ENCODE assay signal across 8 cellular contexts in genomic region chr16:2752035-2752849, GRCh38. TPM values are rescaled to one million over a fixed set of nuclear protein-coding genes. Genes with fewer than 3 reads are reported as not detected.
DNase-seq lines count a peak whose midpoint lies in the region; ATAC-seq, FAIRE-seq and TF ChIP-seq lines count a peak whose summit lies in the region.

TSS of gene SRRM2 (plus strand) at chr16:2752638. CDS start at chr16:2756365, 3,727 bp downstream.

- H2BK120ac ChIP-seq in neuronal stem cell (ENCODE audit: low read depth, low read length) = peak within 1 kb of the TSS; percentile 73

- peak within 1 kb of the TSS; percentile 94 for H4K91ac ChIP-seq in neuronal stem cell (ENCODE audit: low read depth, low read length, poor library complexity)

- peaks cover 42% of the 10 kb centered on the region for H3K4me1 Mint-ChIP-seq in activated naive CD4-positive, alpha-beta T cell treated with anti-CD3 and anti-CD28 coated beads for 36 hours (ENCODE audit: low read depth)

- H3K9ac ChIP-seq in neuronal stem cell (ENCODE audit: low read depth, low read length, poor library complexity) (peak within 1 kb of the TSS; percentile 100), subcutaneous abdominal adipose tissue (ENCODE audit: low read length in 5 of 5) (peak within 1 kb of the TSS; percentile 85 to 97 (median 93))

- peak; percentile 99 for DNase-seq in GM06990 (ENCODE audit: extremely low read depth, insufficient read length)
- peak; percentile 97 for DNase-seq in NB4 (ENCODE audit: low read depth)
- peak; percentile 98 for DNase-seq in SK-N-DZ (ENCODE audit: low spot score)
- peak; percentile 97 for DNase-seq in activated naive CD4-positive, alpha-beta T cell treated with anti-CD3 and anti-CD28 coated beads for 36 hours
- DNase-seq in frontal cortex (ENCODE audit: low spot score in 2 of 2) = peak; percentile 95 to 96
- DNase-seq in neuronal stem cell (ENCODE audit: low spot score) = peak; percentile 97

- H3K9me3 Mint-ChIP-seq in activated naive CD4-positive, alpha-beta T cell treated with anti-CD3 and anti-CD28 coated beads for 36 hours = no peaks in the 10 kb centered on the region

- TF ChIP-seq CTCF in GM06990 (IDR thresholded peaks at IDR 0.05; ENCODE audit: insufficient read depth, low read length, poor library complexity, severe bottlenecking) = no peak
- no peak for TF ChIP-seq CTCF in NB4 (IDR thresholded peaks at IDR 0.05; ENCODE audit: low read depth, low read length)

- H3K79me1 ChIP-seq in neuronal stem cell (ENCODE audit: low read depth, low read length) = peaks cover 6% of the 10 kb centered on the region

- H2AK5ac ChIP-seq in neuronal stem cell (ENCODE audit: low read depth, low read length) = peak within 1 kb of the TSS; percentile 98

- H3K27ac Mint-ChIP-seq in activated naive CD4-positive, alpha-beta T cell treated with anti-CD3 and anti-CD28 coated beads for 36 hours = peak within 1 kb of the TSS; percentile 99

- peak within 1 kb of the TSS; percentile 75 for H3K4me3 ChIP-seq in GM06990 (replicated peaks; ENCODE audit: low read depth, low read length)
- peak within 1 kb of the TSS; percentile 99 for H3K4me3 ChIP-seq in NB4 (ENCODE audit: low read depth, low read length)
- H3K4me3 ChIP-seq in neuronal stem cell (ENCODE audit: low read length in 2 of 2) = peak within 1 kb of the TSS; percentile 96 to 99
- H3K4me3 ChIP-seq in subcutaneous abdominal adipose tissue (ENCODE audit: low read depth in 1 of 5, low read length in 5 of 5) = peak within 1 kb of the TSS; percentile 73 to 89 (median 84)

- peak within 1 kb of the TSS; percentile 99 for H3K4ac ChIP-seq in neuronal stem cell (ENCODE audit: low read length)

- H3K36me3 Mint-ChIP-seq in activated naive CD4-positive, alpha-beta T cell treated with anti-CD3 and anti-CD28 coated beads for 36 hours (ENCODE audit: low read depth) = peaks cover 39% of the 10 kb centered on the region

- H3K18ac ChIP-seq in neuronal stem cell (ENCODE audit: low read length) = peak within 1 kb of the TSS; percentile 100

- peaks cover 13 to 17% of the 10 kb centered on the region in 2 donors for H3K4me1 ChIP-seq in neuronal stem cell (ENCODE audit: control insufficient read depth in 2 of 2, insufficient read depth in 1 of 2, low read depth in 1 of 2, low read length in 2 of 2)
- peaks cover 8 to 50% (median 47%) of the 10 kb centered on the region in 5 donors for H3K4me1 ChIP-seq in subcutaneous abdominal adipose tissue (ENCODE audit: control insufficient read depth in 5 of 5, insufficient read depth in 5 of 5, low read length in 5 of 5)

- peak within 1 kb of the TSS; percentile 87 for H3K4me3 Mint-ChIP-seq in activated naive CD4-positive, alpha-beta T cell treated with anti-CD3 and anti-CD28 coated beads for 36 hours

- TF ChIP-seq POLR2A in NB4 (IDR thresholded peaks at IDR 0.05; ENCODE audit: extremely low read depth, insufficient read length) = peak; percentile 75

- H3K27me3 Mint-ChIP-seq in activated naive CD4-positive, alpha-beta T cell treated with anti-CD3 and anti-CD28 coated beads for 36 hours (ENCODE audit: low read depth) = no peaks in the 10 kb centered on the region

- no peaks in the 10 kb centered on the region for H3K27me3 ChIP-seq in GM06990 (replicated peaks; ENCODE audit: control insufficient read depth, insufficient read depth, low read length)
- H3K27me3 ChIP-seq in neuronal stem cell (ENCODE audit: control insufficient read depth in 3 of 3, insufficient read depth in 3 of 3, low read depth in 1 of 3, low read length in 3 of 3) = no peaks in the 10 kb centered on the region
- no peaks in the 10 kb centered on the region for H3K27me3 ChIP-seq in subcutaneous abdominal adipose tissue (ENCODE audit: control insufficient read depth in 5 of 5, insufficient read depth in 4 of 5, low read length in 5 of 5)

- no CpG with 5 or more reads among the region's 99 CpGs for WGBS in neuronal stem cell (ENCODE audit: extremely low coverage in 2 of 2, insufficient read length in 2 of 2, insufficient replicate concordance in 1 of 2), 2 donors

- CTCF ChIA-PET in activated naive CD4-positive, alpha-beta T cell treated with anti-CD3 and anti-CD28 coated beads for 36 hours (lab: Charles Lee) = no interaction called here

- H3K36me3 ChIP-seq in GM06990 (ENCODE audit: control insufficient read depth, insufficient read depth, low read length) (peaks cover 5% of the 10 kb centered on the region), neuronal stem cell (replicated peaks in 1 of 2; ENCODE audit: control insufficient read depth in 2 of 2, insufficient read depth in 2 of 2, low read length in 2 of 2) (peaks cover 11 to 56% of the 10 kb centered on the region in 2 donors), subcutaneous abdominal adipose tissue (ENCODE audit: control insufficient read depth in 5 of 5, insufficient read depth in 5 of 5, low read length in 5 of 5) (peaks cover 0 to 10% (median under 1%) of the 10 kb centered on the region in 5 donors)

- peak; percentile 72 for ATAC-seq in HG02571 (IDR thresholded peaks at IDR 0.05; ENCODE audit: unreplicated experiment)

- no peak for FAIRE-seq in frontal cortex (lab: Jason Lieb, UNC)

- H2AFZ ChIP-seq in neuronal stem cell (ENCODE audit: low read length) = peak within 1 kb of the TSS; percentile 94

- peak within 1 kb of the TSS; percentile 95 for H2BK15ac ChIP-seq in neuronal stem cell (ENCODE audit: low read length)

- peak within 1 kb of the TSS; percentile 92 for H2BK12ac ChIP-seq in neuronal stem cell (ENCODE audit: low read length)

- H3K27ac ChIP-seq in neuronal stem cell (replicated peaks; ENCODE audit: low read length) (peak within 1 kb of the TSS; percentile 100), subcutaneous abdominal adipose tissue (ENCODE audit: low read depth, low read length) (peak within 1 kb of the TSS; percentile 94)

- peak within 1 kb of the TSS; percentile 100 for H3K14ac ChIP-seq in neuronal stem cell (ENCODE audit: low read length)

- intact Hi-C loops in activated naive CD4-positive, alpha-beta T cell treated with anti-CD3 and anti-CD28 coated beads for 36 hours (cut with micrococcal nuclease) = loop anchor here (1.0 to 5.0 kb wide), 7 partner anchors 25 to 597 kb away; partner anchors contain the start of genes ELOB, HCFC1R1, KCTD5 and RNPS1

- peak within 1 kb of the TSS; percentile 99 for H3K23ac ChIP-seq in neuronal stem cell (ENCODE audit: low read depth, low read length, poor library complexity)

- H3K9me3 ChIP-seq in neuronal stem cell (replicated peaks in 1 of 2; ENCODE audit: control insufficient read depth in 2 of 2, insufficient read depth in 1 of 2, low read depth in 1 of 2, low read length in 2 of 2) (no peaks in the 10 kb centered on the region), subcutaneous abdominal adipose tissue (ENCODE audit: control insufficient read depth in 5 of 5, low read length in 5 of 5) (no peaks in the 10 kb centered on the region)

- H2BK5ac ChIP-seq in neuronal stem cell (ENCODE audit: low read length) = peak within 1 kb of the TSS; percentile 100

- H4K8ac ChIP-seq in neuronal stem cell (ENCODE audit: low read depth, low read length) = peak within 1 kb of the TSS; percentile 99

- peak within 1 kb of the TSS; percentile 60 for H3K4me2 ChIP-seq in neuronal stem cell (ENCODE audit: insufficient read depth, low read length, poor library complexity, severe bottlenecking)

RNA-seq across cellular contexts. Expression of gene SRRM2, which starts in this region (rescaled TPM):
- 30.2 and 43.2 TPM in 2 replicates for polyA plus RNA-seq in SK-N-DZ (2014; cell fraction: cytosol; rRNA removed)
- polyA plus RNA-seq in SK-N-DZ (2014; cell fraction: nucleus; rRNA removed) = 483 and 895 TPM in 2 replicates
- 100 to 1,000 TPM; 607 to 649 TPM for total RNA-seq in activated naive CD4-positive, alpha-beta T cell treated with anti-CD3 and anti-CD28 coated beads for 36 hours
- total RNA-seq in frontal cortex = 40.8 TPM
- polyA plus RNA-seq in neuronal stem cell (2013, experiment 1 of 2) = 516 TPM
- polyA plus RNA-seq in neuronal stem cell (2013, experiment 2 of 2) = 512 TPM

Comparison
In these comparisons a context has a peak if more than half of its experiments do, and no peak if none do; other contexts are left out.
1. Peak in every context shown above with its lines: DNase-seq, ATAC-seq, H3K4me3 ChIP-seq and H3K27ac ChIP-seq.
2. RNA of gene SRRM2 (total RNA-seq): 607 to 649 TPM in activated naive CD4-positive, alpha-beta T cell treated with anti-CD3 and anti-CD28 coated beads for 36 hours; 40.8 TPM in frontal cortex (single experiment); every median in the first group is over 10 times any median in the second.